ENCODE assay signal across 28 cellular contexts in genomic region chr12:93429852-93430251, GRCh38. TPM values are rescaled to one million over a fixed set of nuclear protein-coding genes. Genes with fewer than 3 reads are reported as not detected.
DNase-seq lines count a peak whose midpoint lies in the region; ATAC-seq lines count a peak whose summit lies in the region.
"Had no signal": no experiment of that assay in that cellular context is flagged by ENCODE, and none has a peak within 500 bp of the region (broad histone marks: within the 10 kb centered on the region; RNA-seq: fewer than 3 reads in every experiment).

No MANE protein-coding gene starts in this region.

- ATAC-seq in stimulated activated naive CD8-positive, alpha-beta T cell treated with anti-CD3 and anti-CD28 coated beads, Interleukin-15, amount 100 ng/mL, for 72 hours: no peak
- ATAC-seq in stimulated activated naive CD8-positive, alpha-beta T cell treated with anti-CD3 and anti-CD28 coated beads, Interleukin-15, Interleukin-2, amounts not matched to agents 100 U/mL and 50 U/mL, for 24 hours: no peak
- no peak for ATAC-seq in activated T-helper 17 cell treated with anti-CD3 and anti-CD28 coated beads, Interleukin-2, amount 50 U/mL, for 72 hours (replicated peaks)
- no peak for ATAC-seq in naive thymus-derived CD4-positive, alpha-beta T cell
- no peak for ATAC-seq in GM19397 (IDR thresholded peaks at IDR 0.05; ENCODE audit: unreplicated experiment)
- ATAC-seq in GM21367 (IDR thresholded peaks at IDR 0.05; ENCODE audit: unreplicated experiment): no peak
- ATAC-seq: activated T-cell treated with anti-CD3 and anti-CD28 coated beads, Interleukin-2, amount 50 U/mL, for 4 hours; GM23338; left lobe of liver; SK-N-SH treated with all-trans-retinoic acid at 6 μM for 48 hours had no signal

- intact Hi-C loops in naive thymus-derived CD4-positive, alpha-beta T cell (cut with micrococcal nuclease): loop anchor here in 1 of 2 donors (1.0 to 2.0 kb wide), 2 partner anchors 8 to 481 kb away; no protein-coding TSS in a partner anchor

- H3K36me3 ChIP-seq in naive thymus-derived CD4-positive, alpha-beta T cell (ENCODE audit: control insufficient read depth in 2 of 3, insufficient read depth in 3 of 3, low read length in 3 of 3): peaks cover 0 to 3% (median 0%) of the 10 kb centered on the region in 3 experiments
- H3K36me3 ChIP-seq: BLaER1, transverse colon had no signal

- H3K27ac ChIP-seq in naive thymus-derived CD4-positive, alpha-beta T cell (ENCODE audit: low read depth, low read length): no peak overlapping the region
- H3K27ac ChIP-seq: BLaER1, skin epidermis, transverse colon had no signal

- no peaks in the 10 kb centered on the region for H3K9me3 ChIP-seq in naive thymus-derived CD4-positive, alpha-beta T cell (ENCODE audit: control insufficient read depth in 2 of 3, low read length in 3 of 3)
- H3K9me3 ChIP-seq: BLaER1, transverse colon had no signal

- no peaks in the 10 kb centered on the region for H3K27me3 ChIP-seq in naive thymus-derived CD4-positive, alpha-beta T cell (ENCODE audit: control insufficient read depth in 2 of 2, insufficient read depth in 2 of 2, low read length in 2 of 2)
- H3K27me3 ChIP-seq: BLaER1, transverse colon had no signal

- H3K36me3 Mint-ChIP-seq in activated T-helper 17 cell treated with anti-CD3 and anti-CD28 coated beads, Interleukin-2, amount 50 U/mL, for 72 hours (ENCODE audit: low read depth): peaks cover 7% of the 10 kb centered on the region
- H3K36me3 Mint-ChIP-seq in naive thymus-derived CD4-positive, alpha-beta T cell: peaks cover 0 to 2% (median 0%) of the 10 kb centered on the region in 5 donors
- H3K36me3 Mint-ChIP-seq: naive B cell had no signal

- H3K27ac Mint-ChIP-seq in stimulated activated naive CD8-positive, alpha-beta T cell treated with anti-CD3 and anti-CD28 coated beads, Interleukin-15, amount 100 ng/mL, for 72 hours: peak overlapping the region; percentile 37 to 44
- peak overlapping the region; percentile 67 for H3K27ac Mint-ChIP-seq in activated T-helper 17 cell treated with anti-CD3 and anti-CD28 coated beads, Interleukin-2, amount 50 U/mL, for 72 hours
- peak overlapping the region in 7 of 9 donors; percentile 7 to 76 (median 63) for H3K27ac Mint-ChIP-seq in naive thymus-derived CD4-positive, alpha-beta T cell
- H3K27ac Mint-ChIP-seq: activated naive CD4-positive, alpha-beta T cell treated with anti-CD3 and anti-CD28 coated beads for 36 hours; endodermal cell; GM23338 had no signal

- H3K27me3 Mint-ChIP-seq in stimulated activated naive CD8-positive, alpha-beta T cell treated with anti-CD3 and anti-CD28 coated beads, Interleukin-15, amount 100 ng/mL, for 72 hours: no peaks in the 10 kb centered on the region
- H3K27me3 Mint-ChIP-seq in activated T-helper 17 cell treated with anti-CD3 and anti-CD28 coated beads, Interleukin-2, amount 50 U/mL, for 72 hours: no peaks in the 10 kb centered on the region
- H3K27me3 Mint-ChIP-seq in naive thymus-derived CD4-positive, alpha-beta T cell: no peaks in the 10 kb centered on the region
- H3K27me3 Mint-ChIP-seq: naive B cell had no signal

- H3K4me3 Mint-ChIP-seq in stimulated activated naive CD8-positive, alpha-beta T cell treated with anti-CD3 and anti-CD28 coated beads, Interleukin-15, amount 100 ng/mL, for 72 hours: no peak overlapping the region
- H3K4me3 Mint-ChIP-seq in activated T-helper 17 cell treated with anti-CD3 and anti-CD28 coated beads, Interleukin-2, amount 50 U/mL, for 72 hours: peak overlapping the region; percentile 36
- peak overlapping the region in 6 of 10 donors; percentile 3 to 72 (median 36) for H3K4me3 Mint-ChIP-seq in naive thymus-derived CD4-positive, alpha-beta T cell
- H3K4me3 Mint-ChIP-seq: activated naive CD4-positive, alpha-beta T cell treated with anti-CD3 and anti-CD28 coated beads for 36 hours; activated T-cell treated with anti-CD3 and anti-CD28 coated beads, Interleukin-2, amount 50 U/mL, for 4 hours; endodermal cell; GM23338 had no signal

- CTCF ChIA-PET in naive thymus-derived CD4-positive, alpha-beta T cell (lab: Charles Lee): interaction anchor here (1.2 kb wide), 1 partner anchor 10 kb away, joined by 9 read pairs; no protein-coding TSS in a partner anchor

- peaks cover 88% of the 10 kb centered on the region for H3K4me1 Mint-ChIP-seq in stimulated activated naive CD8-positive, alpha-beta T cell treated with anti-CD3 and anti-CD28 coated beads, Interleukin-15, amount 100 ng/mL, for 72 hours
- peaks cover 34% of the 10 kb centered on the region for H3K4me1 Mint-ChIP-seq in activated T-helper 17 cell treated with anti-CD3 and anti-CD28 coated beads, Interleukin-2, amount 50 U/mL, for 72 hours
- peaks cover 47 to 96% (median 82%) of the 10 kb centered on the region in 7 donors for H3K4me1 Mint-ChIP-seq in naive thymus-derived CD4-positive, alpha-beta T cell

- no peaks in the 10 kb centered on the region for H3K9me3 Mint-ChIP-seq in stimulated activated naive CD8-positive, alpha-beta T cell treated with anti-CD3 and anti-CD28 coated beads, Interleukin-15, amount 100 ng/mL, for 72 hours
- H3K9me3 Mint-ChIP-seq in activated T-helper 17 cell treated with anti-CD3 and anti-CD28 coated beads, Interleukin-2, amount 50 U/mL, for 72 hours: no peaks in the 10 kb centered on the region
- no peaks in the 10 kb centered on the region for H3K9me3 Mint-ChIP-seq in naive thymus-derived CD4-positive, alpha-beta T cell
- H3K9me3 Mint-ChIP-seq: activated naive CD4-positive, alpha-beta T cell treated with anti-CD3 and anti-CD28 coated beads for 36 hours; activated T-cell treated with anti-CD3 and anti-CD28 coated beads, Interleukin-2, amount 50 U/mL, for 4 hours; endodermal cell; GM23338; naive B cell had no signal

- no peak for DNase-seq in stimulated activated naive CD8-positive, alpha-beta T cell treated with anti-CD3 and anti-CD28 coated beads, Interleukin-15, amount 100 ng/mL, for 72 hours
- DNase-seq in stimulated activated naive CD8-positive, alpha-beta T cell treated with anti-CD3 and anti-CD28 coated beads, Interleukin-15, Interleukin-2, amounts not matched to agents 100 U/mL and 50 U/mL, for 24 hours: no peak
- no peak for DNase-seq in naive thymus-derived CD4-positive, alpha-beta T cell
- DNase-seq in NCI-H2196 treated with DMSO at 0.1 percent for 48 hours (lab: John Stamatoyannopoulos, UW; ENCODE audit: unreplicated experiment): no peak
- DNase-seq: activated CD4-positive, alpha-beta T cell treated with anti-CD3 and anti-CD28 coated beads for 4 hours; activated naive CD4-positive, alpha-beta T cell treated with anti-CD3 and anti-CD28 coated beads for 36 hours; activated T-cell treated with anti-CD3 and anti-CD28 coated beads, Interleukin-2, amount 50 U/mL, for 4 hours; anterior cingulate cortex; COR-L47; cortex of kidney; DND-41; endodermal cell; naive B cell; NCI-H146; NCI-H2107; NCI-H446 treated with DMSO at 0.1 percent for 48 hours; occipital lobe; stimulated activated CD4-positive, alpha-beta T cell treated with anti-CD3 and anti-CD28 coated beads, Interleukin-1b, Interleukin-23, amount 100 ng/mL, for 48 hours; stimulated activated CD8-positive, alpha-beta memory T cell treated with anti-CD3 and anti-CD28 coated beads, Interleukin-4, amount 100 ng/mL, for 48 hours; transverse colon had no signal

- POLR2A ChIA-PET in naive thymus-derived CD4-positive, alpha-beta T cell (lab: Charles Lee): interaction anchor here (0.6 kb wide), 2 partner anchors 17 to 614 kb away, joined by 3 read pairs; no protein-coding TSS in a partner anchor

- H3K4me3 ChIP-seq in naive thymus-derived CD4-positive, alpha-beta T cell (ENCODE audit: low read length): no peak overlapping the region
- H3K4me3 ChIP-seq: BLaER1, GM23338, skin epidermis, transverse colon had no signal

- H3K4me1 ChIP-seq in naive thymus-derived CD4-positive, alpha-beta T cell (ENCODE audit: control insufficient read depth in 2 of 2, insufficient read depth in 2 of 2, low read length in 2 of 2): peaks cover 34 to 55% of the 10 kb centered on the region in 2 donors

RNA-seq across cellular contexts. Expression of gene UBE2N, which starts 11.9 kb away (rescaled TPM):
- 100 to 1,000 TPM; 128 to 252 TPM for total RNA-seq in activated T-helper 17 cell treated with anti-CD3 and anti-CD28 coated beads, Interleukin-2, amount 50 U/mL, for 72 hours
- 100 to 1,000 TPM in 1 of 5 experiments, 10 to 100 TPM in 4; 76.6 to 180 (median 77.5) TPM for total RNA-seq in naive thymus-derived CD4-positive, alpha-beta T cell
- 100 to 1,000 TPM; 109 to 170 TPM for polyA plus RNA-seq in naive thymus-derived CD4-positive, alpha-beta T cell

RNA-seq across cellular contexts. Expression of gene MRPL42, which starts 37.5 kb away (rescaled TPM):
- total RNA-seq in activated T-helper 17 cell treated with anti-CD3 and anti-CD28 coated beads, Interleukin-2, amount 50 U/mL, for 72 hours: 10 to 100 TPM; 42.2 to 70.0 TPM
- total RNA-seq in naive thymus-derived CD4-positive, alpha-beta T cell: 10 to 100 TPM; 30.1 to 65.8 (median 45.6) TPM
- 10 to 100 TPM; 67.8 to 75.4 TPM for polyA plus RNA-seq in naive thymus-derived CD4-positive, alpha-beta T cell

RNA-seq across cellular contexts. Expression of gene NUDT4, which starts 52.1 kb away (rescaled TPM):
- total RNA-seq in activated T-helper 17 cell treated with anti-CD3 and anti-CD28 coated beads, Interleukin-2, amount 50 U/mL, for 72 hours: 10 to 100 TPM; 41.2 to 51.6 TPM
- 10 to 100 TPM; 43.3 to 85.1 (median 51.2) TPM for total RNA-seq in naive thymus-derived CD4-positive, alpha-beta T cell
- 10 to 100 TPM; 37.1 to 56.4 TPM for polyA plus RNA-seq in naive thymus-derived CD4-positive, alpha-beta T cell

Comparison
In these comparisons a context has a peak if more than half of its experiments do, and no peak if none do; other contexts are left out.
1. H3K4me3 Mint-ChIP-seq: peak in activated T-helper 17 cell treated with anti-CD3 and anti-CD28 coated beads, Interleukin-2, amount 50 U/mL, for 72 hours (single experiment) and naive thymus-derived CD4-positive, alpha-beta T cell (6 of 10); none in stimulated activated naive CD8-positive, alpha-beta T cell treated with anti-CD3 and anti-CD28 coated beads, Interleukin-15, amount 100 ng/mL, for 72 hours (0 of 2).
2. Peak in every context shown above with its lines, with median percentiles within 50 percentile points of each other: H3K27ac Mint-ChIP-seq.